Comparison of ENCODE assay signal across 29 cellular contexts in the genomic region with DNA sequence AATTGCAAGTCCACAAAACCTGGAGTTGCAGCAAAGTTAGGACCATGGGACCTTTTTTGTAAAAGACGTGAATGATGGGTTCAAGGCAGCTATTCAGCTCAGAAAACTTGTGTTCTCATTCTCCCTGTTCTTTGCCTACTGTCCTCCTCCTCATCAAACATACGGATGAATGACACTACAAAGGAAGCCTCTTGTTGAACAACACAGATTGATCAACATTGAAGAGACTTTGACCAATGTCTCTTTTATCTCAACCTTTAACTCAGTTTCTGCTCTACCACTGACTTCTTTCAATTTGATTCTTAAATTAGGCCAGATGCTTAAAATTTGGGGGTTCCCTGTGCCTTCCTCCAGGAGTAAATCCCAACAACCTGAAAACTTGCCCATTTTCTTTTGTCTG.
"Had no signal": no experiment of that assay in that cellular context is flagged by ENCODE, and none has a peak within 500 bp of the region (broad histone marks: within the 10 kb centered on the region; RNA-seq: fewer than 3 reads in every experiment).

No MANE protein-coding gene starts in this region.

- FAIRE-seq: astrocyte, TTC549 had no signal

- H3K36me3 ChIP-seq: brain microvascular endothelial cell, breast epithelium had no signal

- H3K27ac ChIP-seq: body of pancreas, brain microvascular endothelial cell, breast epithelium, VCaP had no signal

- H3K4me3 ChIP-seq: body of pancreas, breast epithelium had no signal

- ATAC-seq: activated CD8-positive, alpha-beta memory T cell treated with anti-CD3 and anti-CD28 coated beads, Interleukin-2, amount 10 ng/mL, durations not matched to agents 7 days and 5 days; activated CD8-positive, alpha-beta T cell treated with anti-CD3 and anti-CD28 coated beads, Interleukin-2, amount 10 ng/mL, durations not matched to agents 7 days and 5 days; activated naive CD8-positive, alpha-beta T cell treated with anti-CD3 and anti-CD28 coated beads, Interleukin-2, amount 50 U/mL, for 24 hours; body of pancreas had no signal

- DNase-seq: activated B cell treated with CpG ODN at 0.5 μM for 24 hours; activated CD4-positive, alpha-beta memory T cell treated with anti-CD3 and anti-CD28 coated beads, Interleukin-2, amount 10 ng/mL, durations not matched to agents 7 days and 5 days; activated CD4-positive, alpha-beta T cell treated with anti-CD3 and anti-CD28 coated beads for 48 hours; activated CD4-positive, alpha-beta T cell treated with anti-CD3 and anti-CD28 coated beads, Interleukin-2, amount 10 ng/mL, durations not matched to agents 7 days and 5 days; activated CD4-positive, alpha-beta T cell treated with anti-CD3 and anti-CD28 coated beads, Interleukin-2, amount 50 U/mL, for 48 hours; activated CD4-positive, CD25-positive, alpha-beta regulatory T cell treated with anti-CD3 and anti-CD28 coated beads, Interleukin-2, amount 50 U/mL, for 72 hours; activated CD8-positive, alpha-beta memory T cell treated with anti-CD3 and anti-CD28 coated beads for 24 hours; activated CD8-positive, alpha-beta memory T cell treated with anti-CD3 and anti-CD28 coated beads, Interleukin-2, amount 10 ng/mL, durations not matched to agents 7 days and 5 days; activated CD8-positive, alpha-beta memory T cell treated with anti-CD3 and anti-CD28 coated beads, Interleukin-2, amount 50 U/mL, for 48 hours; activated CD8-positive, alpha-beta T cell treated with anti-CD3 and anti-CD28 coated beads, Interleukin-2, amount 10 ng/mL, durations not matched to agents 7 days and 5 days; activated effector memory CD4-positive, alpha-beta T cell treated with Interleukin-2 at 50 U/mL for 16 hours; activated gamma-delta T cell; activated naive CD4-positive, alpha-beta T cell treated with anti-CD3 and anti-CD28 coated beads, Interleukin-2, amount 10 ng/mL, durations not matched to agents 7 days and 5 days; activated naive CD4-positive, alpha-beta T cell treated with Interleukin-2 at 50 U/mL for 16 hours; activated naive CD8-positive, alpha-beta T cell treated with anti-CD3 and anti-CD28 coated beads, Interleukin-2, amount 10 ng/mL, durations not matched to agents 7 days and 5 days; activated naive CD8-positive, alpha-beta T cell treated with anti-CD3 and anti-CD28 coated beads, Interleukin-2, amount 50 U/mL, for 24 hours; activated T-cell treated with anti-CD3 and anti-CD28 coated beads, Interleukin-2, amount 50 U/mL, for 24 hours; activated T-cell treated with anti-CD3 and anti-CD28 coated beads, Interleukin-2, amount 50 U/mL, for 48 hours; aorta; body of pancreas; brain microvascular endothelial cell; central memory CD4-positive, alpha-beta T cell; T-helper 1 cell; T-helper 2 cell; T-helper 9 cell had no signal

- H3K4me1 ChIP-seq: body of pancreas, breast epithelium had no signal

- H3K9me3 ChIP-seq: body of pancreas, breast epithelium had no signal

- H3K27me3 ChIP-seq: body of pancreas, brain microvascular endothelial cell, breast epithelium had no signal
